In the genomic region with DNA sequence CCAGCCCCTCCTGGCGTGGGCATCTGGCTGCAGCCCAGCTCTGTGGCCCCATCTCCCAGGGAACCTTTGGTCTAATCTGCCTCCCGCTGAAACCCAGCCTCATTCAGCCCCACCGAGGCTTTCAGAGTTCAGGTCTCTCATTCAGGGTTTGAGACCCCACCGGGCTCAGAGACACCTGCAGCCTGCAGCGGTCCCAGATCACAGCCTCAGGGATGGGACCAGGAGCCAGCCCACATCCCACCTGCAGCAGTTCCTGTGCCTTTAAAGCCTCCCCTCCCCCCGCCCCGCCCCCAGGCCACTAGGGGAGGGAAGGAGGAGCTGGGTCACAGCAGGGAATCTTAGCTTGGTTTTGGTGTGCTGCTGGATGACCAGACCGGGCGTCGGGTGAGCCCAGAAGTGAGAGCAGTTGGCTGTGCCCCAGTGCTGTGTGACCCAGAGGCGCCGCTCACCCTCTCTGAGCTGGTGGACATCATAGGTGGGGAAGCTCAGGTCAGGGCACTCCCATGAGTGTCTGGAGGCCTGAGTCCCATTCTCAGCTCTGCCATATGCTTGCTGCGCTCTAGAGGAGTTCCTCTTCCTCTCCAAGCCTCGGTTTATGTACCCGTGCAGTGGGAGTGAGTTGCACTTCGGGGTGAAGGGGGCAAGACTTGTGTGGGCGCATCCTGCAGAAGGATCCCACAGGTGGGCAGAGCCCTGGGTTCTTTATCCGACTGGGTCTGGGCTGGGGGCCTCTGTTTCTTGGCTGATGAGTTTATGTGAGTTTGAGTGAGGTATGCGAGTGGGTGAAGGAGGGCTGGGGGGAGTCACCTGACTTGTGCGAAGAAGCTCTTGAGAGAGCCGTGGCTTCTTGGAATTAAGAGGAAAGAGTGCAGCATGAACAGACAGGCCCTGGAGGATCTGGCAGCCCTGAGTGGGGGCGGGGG, we compare ENCODE assay signal across 7 cellular contexts. TPM values are rescaled to one million over a fixed set of nuclear protein-coding genes. Genes with fewer than 3 reads are reported as not detected.
DNase-seq lines count a peak whose midpoint lies in the region; ATAC-seq and TF ChIP-seq lines count a peak whose summit lies in the region.
"Not testable (repeated sequence)": the region's sequence is repeated elsewhere in the genome, so short reads cannot be mapped to it uniquely, and the experiment has no call there.

TSS of gene GGT1 (plus strand) at position 347 of the 923 bp plus-strand sequence. CDS start 7,889 bp downstream, outside the sequence.

- H3K9me2 ChIP-seq in MM.1S (replicated peaks; ENCODE audit: insufficient read depth, low read length), result not testable (repeated sequence)

- CTCF ChIA-PET in activated naive CD4-positive, alpha-beta T cell treated with anti-CD3 and anti-CD28 coated beads, Interleukin-2, amount 10 ng/mL, durations not matched to agents 7 days and 5 days (lab: Charles Lee), result not testable (repeated sequence)

- peak within 1 kb of the TSS; percentile 10; the same call in 1 of the 2 replicates for H3K4me2 ChIP-seq in MM.1S (ENCODE audit: low read depth, low read length)

- H3K4me3 Mint-ChIP-seq in T-helper 2 cell treated with Interferon-gamma antibody and Interleukin-4, amounts not matched to agents 5 μg/mL and 100 μg/mL, for 36 hours, result peak within 1 kb of the TSS; percentile 65
- H3K4me3 Mint-ChIP-seq in activated naive CD4-positive, alpha-beta T cell treated with anti-CD3 and anti-CD28 coated beads, Interleukin-2, amount 10 ng/mL, durations not matched to agents 7 days and 5 days, result peak within 1 kb of the TSS; percentile 19

- not testable (repeated sequence) for TF ChIP-seq CTCF in MM.1S (IDR thresholded peaks at IDR 0.05; ENCODE audit: low read length); epithelial cell of proximal tubule (conservative IDR thresholded peaks at IDR 0.05; ENCODE audit: low read depth, low read length); lower lobe of right lung (IDR thresholded peaks at IDR 0.05)

- H3K27me3 ChIP-seq in MM.1S (replicated peaks; ENCODE audit: insufficient read depth, low read length); lower lobe of right lung (ENCODE audit: low read depth): not testable (repeated sequence)

- peak within 1 kb of the TSS; percentile 81 for H3K27ac Mint-ChIP-seq in T-helper 2 cell treated with Interferon-gamma antibody and Interleukin-4, amounts not matched to agents 5 μg/mL and 100 μg/mL, for 36 hours
- H3K27ac Mint-ChIP-seq in activated naive CD4-positive, alpha-beta T cell treated with anti-CD3 and anti-CD28 coated beads, Interleukin-2, amount 10 ng/mL, durations not matched to agents 7 days and 5 days, result peak within 1 kb of the TSS; percentile 89

- not testable (repeated sequence) for H3K36me3 Mint-ChIP-seq in T-helper 2 cell treated with Interferon-gamma antibody and Interleukin-4, amounts not matched to agents 5 μg/mL and 100 μg/mL, for 36 hours (ENCODE audit: low read depth); activated naive CD4-positive, alpha-beta T cell treated with anti-CD3 and anti-CD28 coated beads, Interleukin-2, amount 10 ng/mL, durations not matched to agents 7 days and 5 days

- not testable (repeated sequence) for H3K27me3 Mint-ChIP-seq in T-helper 2 cell treated with Interferon-gamma antibody and Interleukin-4, amounts not matched to agents 5 μg/mL and 100 μg/mL, for 36 hours (ENCODE audit: low read depth); activated naive CD4-positive, alpha-beta T cell treated with anti-CD3 and anti-CD28 coated beads, Interleukin-2, amount 10 ng/mL, durations not matched to agents 7 days and 5 days

- H3K4me1 ChIP-seq in MM.1S (ENCODE audit: low read length), result not testable (repeated sequence)
- H3K4me1 ChIP-seq in lower lobe of right lung, result peaks cover 20% of the 10 kb centered on the region

- H3K4me3 ChIP-seq in MM.1S (ENCODE audit: low read length), result not testable (repeated sequence)
- H3K4me3 ChIP-seq in epithelial cell of proximal tubule (ENCODE audit: low read depth, low read length) (peak within 1 kb of the TSS; percentile 72), lower lobe of right lung (peak within 1 kb of the TSS; percentile 36)

- not testable (repeated sequence) for H3K36me3 ChIP-seq in MM.1S (replicated peaks; ENCODE audit: insufficient read depth, low read length); lower lobe of right lung

- H3K9me3 ChIP-seq in MM.1S (replicated peaks; ENCODE audit: insufficient read depth, low read length); lower lobe of right lung: not testable (repeated sequence)

- H3K27ac ChIP-seq in MM.1S (ENCODE audit: low read length) (peak within 1 kb of the TSS; percentile 20; the same call in 1 of the 2 replicates), lower lobe of right lung (peak within 1 kb of the TSS; percentile 18)

- intact Hi-C loops in lower lobe of right lung (cut with DNase I); sciatic nerve (cut with DNase I): not testable (repeated sequence)

- H3K9me3 Mint-ChIP-seq in T-helper 2 cell treated with Interferon-gamma antibody and Interleukin-4, amounts not matched to agents 5 μg/mL and 100 μg/mL, for 36 hours; activated naive CD4-positive, alpha-beta T cell treated with anti-CD3 and anti-CD28 coated beads, Interleukin-2, amount 10 ng/mL, durations not matched to agents 7 days and 5 days: not testable (repeated sequence)

- not testable (repeated sequence) for DNase-seq in G401 (ENCODE audit: low spot score); MM.1S; T-helper 2 cell treated with Interferon-gamma antibody and Interleukin-4, amounts not matched to agents 5 μg/mL and 100 μg/mL, for 36 hours (ENCODE audit: low spot score); activated naive CD4-positive, alpha-beta T cell treated with anti-CD3 and anti-CD28 coated beads, Interleukin-2, amount 10 ng/mL, durations not matched to agents 7 days and 5 days; epithelial cell of proximal tubule (ENCODE audit: low read depth); lower lobe of right lung; sciatic nerve (ENCODE audit: low spot score)

- H3K4me1 Mint-ChIP-seq in T-helper 2 cell treated with Interferon-gamma antibody and Interleukin-4, amounts not matched to agents 5 μg/mL and 100 μg/mL, for 36 hours (ENCODE audit: low read depth), result peaks cover 28% of the 10 kb centered on the region
- H3K4me1 Mint-ChIP-seq in activated naive CD4-positive, alpha-beta T cell treated with anti-CD3 and anti-CD28 coated beads, Interleukin-2, amount 10 ng/mL, durations not matched to agents 7 days and 5 days, result peaks cover 55% of the 10 kb centered on the region

- H3K79me2 ChIP-seq in MM.1S (ENCODE audit: low read length), result not testable (repeated sequence)

- not testable (repeated sequence) for H3F3A ChIP-seq in MM.1S (ENCODE audit: insufficient read depth, low read length)

- H2AFZ ChIP-seq in MM.1S (ENCODE audit: low read length), result not testable (repeated sequence)

- H4K20me1 ChIP-seq in MM.1S (ENCODE audit: insufficient read depth, low read length), result not testable (repeated sequence)

- ATAC-seq in lower lobe of right lung (peak; percentile 39 to 55), sciatic nerve (peak; percentile 29)

- in situ Hi-C loops in G401 (cut with HindIII; ENCODE audit: low sequenced_read_pairs), result not testable (repeated sequence)

- H3K9ac ChIP-seq in MM.1S (ENCODE audit: low read length), result not testable (repeated sequence)

RNA-seq across cellular contexts. Expression of gene GGT1, which starts in this region (rescaled TPM):
- 99.6 and 109 TPM in 2 replicates for total RNA-seq in G401 (2014; rRNA removed; shearing (Covaris generic))
- total RNA-seq in epithelial cell of proximal tubule (14.5 and 32.1 TPM in 2 replicates), lower lobe of right lung (65.1 TPM), sciatic nerve (9.0 TPM)
